21 cellular contexts compared by ENCODE assay signal in the genomic region with DNA sequence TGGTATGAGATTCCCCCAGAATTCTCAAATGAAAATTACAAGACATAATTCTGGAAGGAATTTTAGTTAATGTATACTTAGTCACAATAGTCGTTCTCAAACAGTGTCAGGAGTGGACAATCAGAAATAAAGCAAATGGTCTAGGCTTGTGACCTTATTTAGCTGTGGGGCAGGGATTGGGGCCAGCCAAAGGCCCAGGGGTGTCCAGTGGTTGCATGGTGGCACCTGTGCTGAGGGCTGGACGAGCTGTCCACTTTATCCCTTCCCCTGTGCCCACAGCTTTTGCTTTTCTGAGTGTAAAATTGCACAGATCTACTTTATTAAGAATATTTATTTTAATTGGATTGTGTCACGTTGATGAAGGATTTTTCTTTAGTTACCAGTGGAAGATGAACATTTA.
DNase-seq lines count a peak whose midpoint lies in the region; ATAC-seq and TF ChIP-seq lines count a peak whose summit lies in the region.
"Had no signal": no experiment of that assay in that cellular context is flagged by ENCODE, and none has a peak within 500 bp of the region (broad histone marks: within the 10 kb centered on the region; RNA-seq: fewer than 3 reads in every experiment).

No MANE protein-coding gene starts in this region.

- no peaks in the 10 kb centered on the region for H3K27me3 ChIP-seq in CD4-positive, alpha-beta T cell (ENCODE audit: control insufficient read depth, insufficient read depth, low read length)
- H3K27me3 ChIP-seq in PC-3 (ENCODE audit: low read length) (no peaks in the 10 kb centered on the region), H7 (ENCODE audit: control insufficient read depth, insufficient read depth, low read length) (no peaks in the 10 kb centered on the region)
- H3K27me3 ChIP-seq: BE2C; BLaER1 treated with 17β-estradiol and CSF1 and Interleukin-3, amounts not matched to agents 10 nM and 100 nM had no signal

- no peak overlapping the region for H3K9ac ChIP-seq in PC-3 (ENCODE audit: low read length)
- H3K9ac ChIP-seq: BLaER1 treated with 17β-estradiol and CSF1 and Interleukin-3, amounts not matched to agents 10 nM and 100 nM had no signal

- no peak for ATAC-seq in CD4-positive, alpha-beta T cell (ENCODE audit: poor library complexity)
- ATAC-seq in memory B cell (ENCODE audit: low read depth) (no peak), PC-3 (no peak)
- no peak for ATAC-seq in stimulated activated memory B cell treated with anti-CD40 and anti-IgM and Interleukin-4, amounts not matched to agents 10 μg/mL and 1 μg/mL and 100 μg/mL, for 72 hours
- ATAC-seq: A549, HCT116 had no signal

- intact Hi-C loops in CD4-positive, alpha-beta T cell (cut with DNase I, micrococcal nuclease): no loop called here
- intact Hi-C loops in OCI-LY7 (cut with micrococcal nuclease; ENCODE audit: unreplicated experiment) (no loop called here), PC-3 (cut with micrococcal nuclease) (no loop called here)

- POLR2A ChIA-PET in CD4-positive, alpha-beta T cell (lab: Charles Lee): no interaction called here
- POLR2A ChIA-PET in OCI-LY7 (lab: Charles Lee) (interaction anchor here (0.5 to 1.4 kb wide), 5 partner anchors 9 to 251 kb away, joined by 3 read pairs; no protein-coding TSS in a partner anchor), PC-3 (lab: Charles Lee; ENCODE audit: unreplicated experiment) (no interaction called here)

- H3K36me3 ChIP-seq in OCI-LY7 (ENCODE audit: insufficient read depth, low read length): no peaks in the 10 kb centered on the region
- no peaks in the 10 kb centered on the region for H3K36me3 ChIP-seq in PC-3 (ENCODE audit: low read depth, low read length)
- no peaks in the 10 kb centered on the region for H3K36me3 ChIP-seq in H7 (replicated peaks; ENCODE audit: control insufficient read depth, insufficient read depth, low read length)
- H3K36me3 ChIP-seq: BE2C; BLaER1 treated with 17β-estradiol and CSF1 and Interleukin-3, amounts not matched to agents 10 nM and 100 nM had no signal

- DNase-seq in CD4-positive, alpha-beta T cell: no peak
- DNase-seq in OCI-LY7 (ENCODE audit: low spot score) (no peak), memory B cell (ENCODE audit: low spot score in 2 of 2) (no peak), PC-3 (no peak), H7 (no peak), activated T-cell treated with anti-CD3 and anti-CD28 coated beads for 4 hours (no peak)
- DNase-seq: 8988T; ACHN; AML-193; BE2C; Calu3; CD4-positive, alpha-beta memory T cell; COR-L47; DMS53; DMS79 treated with DMSO at 0.1 percent for 48 hours; H9 had no signal

- H3K27ac Mint-ChIP-seq in CD4-positive, alpha-beta T cell: peak overlapping the region; percentile 31
- peak overlapping the region; percentile 65 for H3K27ac Mint-ChIP-seq in memory B cell
- peak overlapping the region; percentile 48 for H3K27ac Mint-ChIP-seq in stimulated activated memory B cell treated with anti-CD40 and anti-IgM and Interleukin-4, amounts not matched to agents 10 μg/mL and 1 μg/mL and 100 μg/mL, for 72 hours

- no peak for TF ChIP-seq CTCF in CD4-positive, alpha-beta T cell (IDR thresholded peaks at IDR 0.05)
- TF ChIP-seq CTCF in OCI-LY7 (conservative IDR thresholded peaks at IDR 0.05; ENCODE audit: low read length): no peak
- no peak for TF ChIP-seq CTCF in PC-3 (conservative IDR thresholded peaks at IDR 0.05; ENCODE audit: low read depth, low read length)

- H3K4me2 ChIP-seq in OCI-LY7 (ENCODE audit: low read length) (peak overlapping the region; percentile 99), PC-3 (ENCODE audit: low read length) (no peak overlapping the region)
- H3K4me2 ChIP-seq: A549 had no signal

- H3K9me3 ChIP-seq in CD4-positive, alpha-beta T cell (ENCODE audit: control insufficient read depth, low read length): no peaks in the 10 kb centered on the region
- H3K9me3 ChIP-seq in OCI-LY7 (ENCODE audit: low read length) (no peaks in the 10 kb centered on the region), PC-3 (ENCODE audit: low read length) (no peaks in the 10 kb centered on the region)
- H3K9me3 ChIP-seq: A549; BE2C; BLaER1 treated with 17β-estradiol and CSF1 and Interleukin-3, amounts not matched to agents 10 nM and 100 nM had no signal

- H3K79me2 ChIP-seq in OCI-LY7 (ENCODE audit: insufficient read depth, low read depth, low read length): peaks cover 90% of the 10 kb centered on the region
- peaks cover 91% of the 10 kb centered on the region for H3K79me2 ChIP-seq in PC-3 (ENCODE audit: low read length)

- no peak overlapping the region for H3K27ac ChIP-seq in CD4-positive, alpha-beta T cell (ENCODE audit: low read depth, low read length)
- no peak overlapping the region for H3K27ac ChIP-seq in OCI-LY7 (ENCODE audit: low read depth, low read length, poor library complexity, severe bottlenecking)
- no peak overlapping the region for H3K27ac ChIP-seq in PC-3 (ENCODE audit: low read length)
- H3K27ac ChIP-seq: A549; BLaER1 treated with 17β-estradiol and CSF1 and Interleukin-3, amounts not matched to agents 10 nM and 100 nM had no signal

- no peaks in the 10 kb centered on the region for H3K27me3 Mint-ChIP-seq in CD4-positive, alpha-beta T cell
- H3K27me3 Mint-ChIP-seq in memory B cell: no peaks in the 10 kb centered on the region
- H3K27me3 Mint-ChIP-seq in stimulated activated memory B cell treated with anti-CD40 and anti-IgM and Interleukin-4, amounts not matched to agents 10 μg/mL and 1 μg/mL and 100 μg/mL, for 72 hours: no peaks in the 10 kb centered on the region
- H3K27me3 Mint-ChIP-seq: CD4-positive, alpha-beta memory T cell had no signal

- H3F3A ChIP-seq in PC-3 (ENCODE audit: low read length, unreplicated experiment): no peaks in the 10 kb centered on the region

- H3K4me1 ChIP-seq in OCI-LY7 (ENCODE audit: insufficient read depth, low read length, poor library complexity, severe bottlenecking) (peaks cover 65% of the 10 kb centered on the region), PC-3 (ENCODE audit: insufficient read depth, low read length) (no peaks in the 10 kb centered on the region)
- H3K4me1 ChIP-seq: A549 had no signal

- H3K9me3 Mint-ChIP-seq in CD4-positive, alpha-beta T cell: no peaks in the 10 kb centered on the region
- no peaks in the 10 kb centered on the region for H3K9me3 Mint-ChIP-seq in memory B cell
- H3K9me3 Mint-ChIP-seq in stimulated activated memory B cell treated with anti-CD40 and anti-IgM and Interleukin-4, amounts not matched to agents 10 μg/mL and 1 μg/mL and 100 μg/mL, for 72 hours: no peaks in the 10 kb centered on the region
- H3K9me3 Mint-ChIP-seq: CD4-positive, alpha-beta memory T cell; H9 had no signal

- H4K20me1 ChIP-seq in OCI-LY7 (ENCODE audit: insufficient read depth, low read length) (peaks cover 7% of the 10 kb centered on the region; the same call in 1 of the 2 replicates), PC-3 (ENCODE audit: low read length) (no peaks in the 10 kb centered on the region)

- no peak overlapping the region for H3K4me3 Mint-ChIP-seq in CD4-positive, alpha-beta T cell
- no peak overlapping the region for H3K4me3 Mint-ChIP-seq in memory B cell
- H3K4me3 Mint-ChIP-seq in stimulated activated memory B cell treated with anti-CD40 and anti-IgM and Interleukin-4, amounts not matched to agents 10 μg/mL and 1 μg/mL and 100 μg/mL, for 72 hours: no peak overlapping the region
- H3K4me3 Mint-ChIP-seq: CD14-positive monocyte; CD4-positive, alpha-beta memory T cell; H9 had no signal

- no TSS peak for BruUV-seq in OCI-LY7 (replicated peaks; lab: Mats Ljungman, UMichigan)
- no TSS peak for BruUV-seq in PC-3 (replicated peaks; lab: Mats Ljungman, UMichigan)

- CTCF ChIA-PET in CD4-positive, alpha-beta T cell (lab: Charles Lee): no interaction called here
- CTCF ChIA-PET in OCI-LY7 (lab: Charles Lee; ENCODE audit: unreplicated experiment): no interaction called here
- CTCF ChIA-PET in PC-3 (lab: Charles Lee): no interaction called here

- no peaks in the 10 kb centered on the region for H3K9me2 ChIP-seq in OCI-LY7 (ENCODE audit: insufficient read depth, low read length)
- no peaks in the 10 kb centered on the region for H3K9me2 ChIP-seq in PC-3 (replicated peaks; ENCODE audit: low read length)

- H3K4me3 ChIP-seq in OCI-LY7 (ENCODE audit: low read depth, low read length, poor library complexity, severe bottlenecking): no peak overlapping the region
- no peak overlapping the region for H3K4me3 ChIP-seq in PC-3 (ENCODE audit: low read length)
- no peak overlapping the region for H3K4me3 ChIP-seq in H7 (ENCODE audit: insufficient read depth, low read depth, low read length)
- H3K4me3 ChIP-seq: A549; BLaER1 treated with 17β-estradiol and CSF1 and Interleukin-3, amounts not matched to agents 10 nM and 100 nM had no signal

- peaks cover 93% of the 10 kb centered on the region for H3K4me1 Mint-ChIP-seq in CD4-positive, alpha-beta T cell (ENCODE audit: low read depth)
- H3K4me1 Mint-ChIP-seq in memory B cell: peaks cover 60% of the 10 kb centered on the region
- peaks cover 80% of the 10 kb centered on the region for H3K4me1 Mint-ChIP-seq in stimulated activated memory B cell treated with anti-CD40 and anti-IgM and Interleukin-4, amounts not matched to agents 10 μg/mL and 1 μg/mL and 100 μg/mL, for 72 hours

- no peaks in the 10 kb centered on the region for H3K36me3 Mint-ChIP-seq in CD4-positive, alpha-beta T cell (ENCODE audit: low read depth)
- no peaks in the 10 kb centered on the region for H3K36me3 Mint-ChIP-seq in memory B cell
- H3K36me3 Mint-ChIP-seq in stimulated activated memory B cell treated with anti-CD40 and anti-IgM and Interleukin-4, amounts not matched to agents 10 μg/mL and 1 μg/mL and 100 μg/mL, for 72 hours: peaks cover 2% of the 10 kb centered on the region
- H3K36me3 Mint-ChIP-seq: CD14-positive monocyte; CD4-positive, alpha-beta memory T cell had no signal

- H2AFZ ChIP-seq in OCI-LY7 (ENCODE audit: low read length): no peak overlapping the region
- H2AFZ ChIP-seq in PC-3 (ENCODE audit: low read length): no peak overlapping the region
